In the genomic region with DNA sequence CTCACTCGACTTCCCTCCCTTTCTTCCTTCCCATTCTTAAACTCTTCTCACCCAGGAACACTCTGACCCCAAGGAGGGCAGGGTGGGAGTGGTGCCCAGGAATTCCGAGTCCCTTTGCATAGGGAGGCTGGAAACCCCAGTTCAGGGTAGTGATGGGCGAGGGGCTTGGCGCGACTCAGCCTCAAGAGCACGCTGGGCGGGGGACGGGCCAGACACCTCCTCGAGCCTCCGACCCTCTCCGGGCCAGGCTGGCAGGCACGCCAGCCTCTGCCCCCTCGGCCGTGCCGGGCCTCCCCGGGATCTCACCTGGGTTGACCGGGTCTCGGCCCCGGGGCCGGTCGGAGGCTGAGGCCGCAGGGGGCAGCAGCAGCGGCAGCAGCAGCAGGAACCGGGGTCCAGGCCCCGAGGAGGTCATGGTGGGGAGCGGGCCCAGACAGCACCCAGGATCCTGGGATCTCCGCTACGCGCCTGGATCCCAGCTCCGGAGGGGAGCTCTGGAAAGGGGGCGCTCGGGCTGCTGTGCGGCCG, we compare ENCODE assay signal across 8 cellular contexts. TPM values are rescaled to one million over a fixed set of nuclear protein-coding genes. Genes with fewer than 3 reads are reported as not detected.
DNase-seq lines count a peak whose midpoint lies in the region; ATAC-seq, FAIRE-seq and TF ChIP-seq lines count a peak whose summit lies in the region.

No MANE protein-coding gene starts in this region.

- under 1% methylated on average over 34 of the region's 34 CpGs for WGBS in GM12878 (ENCODE audit: insufficient coverage, insufficient replicate concordance, low lambda C conversion rate, missing lambda C conversion rate)
- whole genome bisulfite sequencing in right lobe of liver (ENCODE audit: insufficient coverage, low coverage, low lambda C conversion rate, missing lambda C conversion rate) = 0% methylated on average over 6 of the region's 34 CpGs

- H3K9me3 ChIP-seq in GM12878 (replicated peaks; ENCODE audit: control insufficient read depth, insufficient read depth, low read length) (no peaks in the 10 kb centered on the region), right lobe of liver (no peaks in the 10 kb centered on the region), tibial artery (no peaks in the 10 kb centered on the region)

- peak overlapping the region; percentile 88 for H3K27ac ChIP-seq in GM12878 (ENCODE audit: control insufficient read depth, insufficient read depth)
- H3K27ac ChIP-seq in right lobe of liver = peak overlapping the region; percentile 89 to 95 (median 90)
- peak overlapping the region; percentile 81 to 82 for H3K27ac ChIP-seq in tibial artery

- ATAC-seq in GM19397 (IDR thresholded peaks at IDR 0.05; ENCODE audit: unreplicated experiment) (peak; percentile 12), GM12878 (peak; percentile 53), right lobe of liver (peak in 1 of 4 donors; percentile 0)

- H3K79me2 ChIP-seq in GM12878 (ENCODE audit: control insufficient read depth, insufficient read depth, low read length) = peaks cover 30% of the 10 kb centered on the region

- H3K27me3 ChIP-seq in BJ (ENCODE audit: control insufficient read depth, insufficient read depth, low read length) = no peaks in the 10 kb centered on the region
- H3K27me3 ChIP-seq in GM12878 (replicated peaks in 1 of 2; ENCODE audit: control insufficient read depth in 2 of 2, insufficient read depth in 2 of 2, low read length in 1 of 2) = no peaks in the 10 kb centered on the region
- no peaks in the 10 kb centered on the region for H3K27me3 ChIP-seq in right lobe of liver
- no peaks in the 10 kb centered on the region for H3K27me3 ChIP-seq in tibial artery

- intact Hi-C loops in GM12878 (cut with micrococcal nuclease; ENCODE audit: unreplicated experiment) = no loop called here
- intact Hi-C loops in right lobe of liver (cut with DNase I) = no loop called here
- intact Hi-C loops in tibial artery (cut with DNase I; ENCODE audit: low total_unique reads) = no loop called here

- H3K9ac ChIP-seq in GM12878 (ENCODE audit: control insufficient read depth, insufficient read depth, low read length) = peak overlapping the region; percentile 75

- peak overlapping the region; percentile 89 for H3K4me2 ChIP-seq in GM12878 (ENCODE audit: control insufficient read depth, insufficient read depth)

- FAIRE-seq in GM12878 (lab: Jason Lieb, UNC) = no peak

- no peak for TF ChIP-seq POLR2A in GM12878 (IDR thresholded peaks at IDR 0.05; ENCODE audit: low read depth, low read length)
- no peak for TF ChIP-seq POLR2A in right lobe of liver (IDR thresholded peaks at IDR 0.05)

- TF ChIP-seq RAD21 in GM12878 (IDR thresholded peaks at IDR 0.05; ENCODE audit: insufficient read depth, low read depth, low read length) = no peak

- no peak for TF ChIP-seq EP300 in GM12878 (IDR thresholded peaks at IDR 0.05; ENCODE audit: borderline replicate concordance in 1 of 2, control insufficient read depth in 1 of 2, low read depth in 2 of 2, low read length in 2 of 2)

- peak overlapping the region; percentile 93 for H2AFZ ChIP-seq in GM12878 (ENCODE audit: control insufficient read depth, low read depth, low read length)

- H4K20me1 ChIP-seq in GM12878 (ENCODE audit: control insufficient read depth, insufficient read depth) = no peaks in the 10 kb centered on the region

- no peak for DNase-seq in BJ (ENCODE audit: low read depth)
- DNase-seq in HK-2 (ENCODE audit: unreplicated experiment) = peak; percentile 42
- no peak for DNase-seq in GM12878 (ENCODE audit: low read depth, low spot score)
- no peak for DNase-seq in right lobe of liver
- peak in 1 of 2 donors; percentile 66 for DNase-seq in tibial artery
- DNase-seq in stimulated activated CD4-positive, alpha-beta T cell treated with anti-CD3 and anti-CD28 coated beads, Interleukin-2, amount 100 ng/mL, for 48 hours = no peak
- no peak for DNase-seq in activated gamma-delta T cell (lab: John Stamatoyannopoulos, UW)

- peaks cover 5% of the 10 kb centered on the region for H3K4me1 ChIP-seq in GM12878 (ENCODE audit: control insufficient read depth, insufficient read depth, low read length)
- H3K4me1 ChIP-seq in right lobe of liver = peaks cover 0 to 44% (median 7%) of the 10 kb centered on the region in 4 donors
- peaks cover 0 to 41% (median 26%) of the 10 kb centered on the region in 4 donors for H3K4me1 ChIP-seq in tibial artery

- CTCF ChIA-PET in BJ (lab: Yijun Ruan, JAX) (interaction anchor here (0.6 to 2.7 kb wide), 10 partner anchors 10 to 79 kb away, joined by 3 to 22 read pairs (median 6); no protein-coding TSS in a partner anchor), GM12878 (lab: Yijun Ruan, JAX) (interaction anchor here (0.5 to 3.4 kb wide), 16 partner anchors 11 to 739 kb away, joined by 3 to 63 read pairs (median 4); a partner anchor contains a TSS)

- peak overlapping the region; percentile 63 for H3K4me3 ChIP-seq in BJ (ENCODE audit: low read depth, low read length)
- peak overlapping the region; percentile 88 for H3K4me3 ChIP-seq in GM12878
- peak overlapping the region; percentile 82 to 97 (median 85) for H3K4me3 ChIP-seq in right lobe of liver
- H3K4me3 ChIP-seq in tibial artery = peak overlapping the region; percentile 65 to 94

- SMC1A ChIA-PET in GM12878 (lab: Charles Lee; ENCODE audit: uncharacterized antibody, unreplicated experiment) = interaction anchor here (0.6 to 3.6 kb wide), 8 partner anchors 14 to 345 kb away, joined by 3 to 19 read pairs (median 4); a partner anchor contains a TSS

- H3K36me3 ChIP-seq in BJ (ENCODE audit: control insufficient read depth, insufficient read depth, low read length) = peaks cover 8% of the 10 kb centered on the region
- no peaks in the 10 kb centered on the region; a peak in 1 of 4 replicates for H3K36me3 ChIP-seq in GM12878 (ENCODE audit: control insufficient read depth in 2 of 2, insufficient read depth in 2 of 2, low read length in 1 of 2)
- H3K36me3 ChIP-seq in right lobe of liver = peaks cover 0 to 10% (median 5%) of the 10 kb centered on the region in 4 donors
- H3K36me3 ChIP-seq in tibial artery = peaks cover 6 to 47% (median 23%) of the 10 kb centered on the region in 3 donors

- BruUV-seq in GM12878 (replicated peaks; lab: Mats Ljungman, UMichigan) = no TSS peak

- RAD21 ChIA-PET in GM12878 (lab: Charles Lee; ENCODE audit: unreplicated experiment) = interaction anchor here (0.6 to 3.9 kb wide), 8 partner anchors 22 to 500 kb away, joined by 3 to 37 read pairs (median 6); a partner anchor contains a TSS

- TF ChIP-seq CTCF in BJ (IDR thresholded peaks at IDR 0.05; ENCODE audit: insufficient read depth, low read depth, low read length) (0 out of 2 replicates have a peak, but pooled peaks have one; percentile 12), GM12878 (IDR thresholded peaks at IDR 0.05 in 2 of 3, conservative IDR thresholded peaks at IDR 0.05 in 1 of 3; ENCODE audit: control insufficient read depth in 2 of 3, extremely low read depth in 1 of 3, insufficient read depth in 1 of 3, low read depth in 3 of 3, low read length in 3 of 3) (no peak; a peak in 1 of 6 replicates), right lobe of liver (IDR thresholded peaks at IDR 0.05) (no peak), tibial artery (IDR thresholded peaks at IDR 0.05) (no peak)

- POLR2A ChIA-PET in BJ (lab: Charles Lee) (interaction anchor here (0.6 to 1.1 kb wide), 3 partner anchors 20 to 337 kb away, joined by 3 to 6 read pairs (median 3); a partner anchor contains a TSS), GM12878 (lab: Charles Lee) (interaction anchor here (0.6 to 2.1 kb wide), 13 partner anchors 9 to 604 kb away, joined by 3 to 12 read pairs (median 4); a partner anchor contains a TSS)

- in situ Hi-C loops in GM12878 (cut with MboI) = no loop called here

RNA-seq across cellular contexts. Expression of a gene that starts 0.5 kb away (rescaled TPM):
- polyA plus RNA-seq in BJ (2011; rRNA removed) (90.9 and 187 TPM in 2 replicates), GM12878 (2011; rRNA removed) (15.2 and 17.3 TPM in 2 replicates), GM12878 (2014; fragmentation: Illumina TruSeq; extraction: Trizol) (7.7 and 14.6 TPM in 2 replicates), GM12878 (2014; fragmentation: Nextera tagmentation; extraction: Ambion mirVana) (1 to 10 TPM in 1 of 2 experiments, under 1 TPM in 1; 0.53 to 3.2 TPM), GM12878 (2014; rRNA removed) (15.6 and 20.0 TPM in 2 replicates), GM12878 (2016; fragmentation: Nextera tagmentation; extraction: Ambion mirVana) (10 to 100 TPM; 19.6 to 23.0 TPM)
- 62.3 and 74.7 TPM in 2 replicates for polyA minus RNA-seq in BJ (2011; rRNA and poly(A)+ RNA removed)
- 64.1 and 64.5 TPM in 2 replicates for total RNA-seq in GM12878 (2013; cell fraction: nucleolus; rRNA removed)
- total RNA-seq in GM12878 (2014; rRNA removed) (12.4 and 13.5 TPM in 2 replicates), GM12878 (2014; rRNA removed; fragmentation: Illumina TruSeq; extraction: Trizol) (5.3 and 9.2 TPM in 2 replicates), GM12878 (2021) (25.0 and 27.8 TPM in 2 replicates), right lobe of liver (10 to 100 TPM; 41.7 to 57.5 (median 54.3) TPM)
- polyA plus RNA-seq in GM12878 (2011; ENCODE audit: low read depth) = 10.5 TPM
- 25.7 and 29.6 TPM in 2 replicates for polyA plus RNA-seq in GM12878 (2011; cell fraction: cytosol; rRNA removed)
- polyA plus RNA-seq in GM12878 (2011; cell fraction: nucleus; rRNA removed) = 83.0 and 97.3 TPM in 2 replicates
- polyA plus RNA-seq in GM12878 (2012) = 26.0 and 27.8 TPM in 2 replicates
- 10.1 and 21.9 TPM in 2 replicates for polyA minus RNA-seq in GM12878 (2011; rRNA and poly(A)+ RNA removed)
- polyA minus RNA-seq in GM12878 (2011; cell fraction: cytosol; rRNA and poly(A)+ RNA removed) = 9.5 and 12.3 TPM in 2 replicates
- 19.8 and 34.6 TPM in 2 replicates for polyA minus RNA-seq in GM12878 (2011; cell fraction: nucleus; rRNA and poly(A)+ RNA removed)

RNA-seq across cellular contexts. Expression of a gene that starts 1.0 kb away (rescaled TPM):
- polyA plus RNA-seq in BJ (2011; rRNA removed) (49.2 and 53.0 TPM in 2 replicates), GM12878 (2011; rRNA removed) (19.2 and 25.7 TPM in 2 replicates), GM12878 (2014; fragmentation: Illumina TruSeq; extraction: Trizol) (7.6 and 30.2 TPM in 2 replicates), GM12878 (2014; fragmentation: Nextera tagmentation; extraction: Ambion mirVana) (10 to 100 TPM in 1 of 2 experiments, 1 to 10 TPM in 1; 3.8 to 14.9 TPM), GM12878 (2014; rRNA removed) (71.4 and 75.9 TPM in 2 replicates), GM12878 (2016; fragmentation: Nextera tagmentation; extraction: Ambion mirVana) (10 to 100 TPM; 77.7 to 78.4 TPM)
- 27.2 and 39.0 TPM in 2 replicates for polyA minus RNA-seq in BJ (2011; rRNA and poly(A)+ RNA removed)
- 21.2 and 22.4 TPM in 2 replicates for total RNA-seq in GM12878 (2013; cell fraction: nucleolus; rRNA removed)
- total RNA-seq in GM12878 (2014; rRNA removed) (78.6 and 79.2 TPM in 2 replicates), GM12878 (2014; rRNA removed; fragmentation: Illumina TruSeq; extraction: Trizol) (32.5 and 33.9 TPM in 2 replicates), GM12878 (2021) (51.8 and 55.2 TPM in 2 replicates), right lobe of liver (100 to 1,000 TPM in 4 of 6 experiments, 10 to 100 TPM in 2; 68.3 to 159 (median 111) TPM)
- 19.0 TPM for polyA plus RNA-seq in GM12878 (2011; ENCODE audit: low read depth)
- polyA plus RNA-seq in GM12878 (2011; cell fraction: cytosol; rRNA removed) = 45.7 and 46.3 TPM in 2 replicates
- 28.0 and 28.9 TPM in 2 replicates for polyA plus RNA-seq in GM12878 (2011; cell fraction: nucleus; rRNA removed)
- 43.7 and 46.4 TPM in 2 replicates for polyA plus RNA-seq in GM12878 (2012)
- 6.5 and 20.0 TPM in 2 replicates for polyA minus RNA-seq in GM12878 (2011; rRNA and poly(A)+ RNA removed)
- 10.8 and 13.8 TPM in 2 replicates for polyA minus RNA-seq in GM12878 (2011; cell fraction: cytosol; rRNA and poly(A)+ RNA removed)
- 4.0 and 9.8 TPM in 2 replicates for polyA minus RNA-seq in GM12878 (2011; cell fraction: nucleus; rRNA and poly(A)+ RNA removed)

RNA-seq across cellular contexts. Expression of a gene that starts 16.1 kb away (rescaled TPM):
- polyA plus RNA-seq in BJ (2011; rRNA removed) (not detected in 2 replicates), GM12878 (2011; rRNA removed) (0.11 TPM in 1 of 2 replicates, not detected in the other), GM12878 (2014; fragmentation: Illumina TruSeq; extraction: Trizol) (not detected in 2 replicates), GM12878 (2014; fragmentation: Nextera tagmentation; extraction: Ambion mirVana) (not detected), GM12878 (2014; rRNA removed) (not detected in 2 replicates), GM12878 (2016; fragmentation: Nextera tagmentation; extraction: Ambion mirVana) (not detected)
- not detected in 2 replicates for polyA minus RNA-seq in BJ (2011; rRNA and poly(A)+ RNA removed)
- total RNA-seq in GM12878 (2013; cell fraction: nucleolus; rRNA removed) = not detected in 2 replicates
- total RNA-seq in GM12878 (2014; rRNA removed) (not detected in 2 replicates), GM12878 (2014; rRNA removed; fragmentation: Illumina TruSeq; extraction: Trizol) (not detected in 2 replicates), GM12878 (2021) (not detected in 2 replicates), right lobe of liver (10 to 100 TPM in 5 of 6 experiments, 1 to 10 TPM in 1; 8.4 to 28.6 (median 15.7) TPM)
- not detected for polyA plus RNA-seq in GM12878 (2011; ENCODE audit: low read depth)
- 0.03 TPM in 1 of 2 replicates, not detected in the other for polyA plus RNA-seq in GM12878 (2011; cell fraction: cytosol; rRNA removed)
- 0.04 and 0.10 TPM in 2 replicates for polyA plus RNA-seq in GM12878 (2011; cell fraction: nucleus; rRNA removed)
- polyA plus RNA-seq in GM12878 (2012) = not detected in 2 replicates
- polyA minus RNA-seq in GM12878 (2011; rRNA and poly(A)+ RNA removed) = not detected in 2 replicates
- polyA minus RNA-seq in GM12878 (2011; cell fraction: cytosol; rRNA and poly(A)+ RNA removed) = not detected in 2 replicates
- polyA minus RNA-seq in GM12878 (2011; cell fraction: nucleus; rRNA and poly(A)+ RNA removed) = 0.48 TPM in 1 of 2 replicates, not detected in the other

RNA-seq across cellular contexts. Expression of a gene that starts 20.7 kb away (rescaled TPM):
- polyA plus RNA-seq in BJ (2011; rRNA removed) = 2.7 and 3.7 TPM in 2 replicates
- 1.9 and 4.9 TPM in 2 replicates for polyA minus RNA-seq in BJ (2011; rRNA and poly(A)+ RNA removed)
- total RNA-seq in GM12878 (2013; cell fraction: nucleolus; rRNA removed) = 24.4 and 25.6 TPM in 2 replicates
- total RNA-seq in GM12878 (2014; rRNA removed) = 6.5 and 7.6 TPM in 2 replicates
- total RNA-seq in GM12878 (2014; rRNA removed; fragmentation: Illumina TruSeq; extraction: Trizol) = 3.8 and 4.7 TPM in 2 replicates
- 8.3 and 8.7 TPM in 2 replicates for total RNA-seq in GM12878 (2021)
- 2.1 TPM for polyA plus RNA-seq in GM12878 (2011; ENCODE audit: low read depth)
- 7.5 and 10.0 TPM in 2 replicates for polyA plus RNA-seq in GM12878 (2011; rRNA removed)
- 10.4 and 13.8 TPM in 2 replicates for polyA plus RNA-seq in GM12878 (2011; cell fraction: cytosol; rRNA removed)
- 72.8 and 78.5 TPM in 2 replicates for polyA plus RNA-seq in GM12878 (2011; cell fraction: nucleus; rRNA removed)
- 5.6 and 8.8 TPM in 2 replicates for polyA plus RNA-seq in GM12878 (2012)
- polyA plus RNA-seq in GM12878 (2014; fragmentation: Illumina TruSeq; extraction: Trizol) = 3.9 and 7.0 TPM in 2 replicates
- polyA plus RNA-seq in GM12878 (2014; fragmentation: Nextera tagmentation; extraction: Ambion mirVana) = 1 to 10 TPM in 1 of 2 experiments, under 1 TPM in 1; 0.47 to 1.1 TPM
- polyA plus RNA-seq in GM12878 (2014; rRNA removed) = 15.0 and 15.9 TPM in 2 replicates
- 1 to 10 TPM; 4.4 to 6.2 TPM for polyA plus RNA-seq in GM12878 (2016; fragmentation: Nextera tagmentation; extraction: Ambion mirVana)
- 4.4 and 8.8 TPM in 2 replicates for polyA minus RNA-seq in GM12878 (2011; rRNA and poly(A)+ RNA removed)
- 1.4 and 2.9 TPM in 2 replicates for polyA minus RNA-seq in GM12878 (2011; cell fraction: cytosol; rRNA and poly(A)+ RNA removed)
- polyA minus RNA-seq in GM12878 (2011; cell fraction: nucleus; rRNA and poly(A)+ RNA removed) = 11.8 and 14.1 TPM in 2 replicates
- total RNA-seq in right lobe of liver = 10 to 100 TPM in 2 of 6 experiments, 1 to 10 TPM in 4; 5.9 to 10.8 (median 9.2) TPM

RNA-seq across cellular contexts. Expression of a gene that starts 28.0 kb away (rescaled TPM):
- 276 and 329 TPM in 2 replicates for polyA plus RNA-seq in BJ (2011; rRNA removed)
- 28.7 and 62.5 TPM in 2 replicates for polyA minus RNA-seq in BJ (2011; rRNA and poly(A)+ RNA removed)
- total RNA-seq in GM12878 (2013; cell fraction: nucleolus; rRNA removed) = 56.3 and 63.6 TPM in 2 replicates
- 109 and 116 TPM in 2 replicates for total RNA-seq in GM12878 (2014; rRNA removed)
- 97.9 and 103 TPM in 2 replicates for total RNA-seq in GM12878 (2014; rRNA removed; fragmentation: Illumina TruSeq; extraction: Trizol)
- 104 and 110 TPM in 2 replicates for total RNA-seq in GM12878 (2021)
- polyA plus RNA-seq in GM12878 (2011; ENCODE audit: low read depth) = 63.8 TPM
- 66.1 and 95.5 TPM in 2 replicates for polyA plus RNA-seq in GM12878 (2011; rRNA removed)
- polyA plus RNA-seq in GM12878 (2011; cell fraction: cytosol; rRNA removed) = 159 and 194 TPM in 2 replicates
- 109 and 149 TPM in 2 replicates for polyA plus RNA-seq in GM12878 (2011; cell fraction: nucleus; rRNA removed)
- polyA plus RNA-seq in GM12878 (2012) = 81.7 and 82.3 TPM in 2 replicates
- 52.1 and 105 TPM in 2 replicates for polyA plus RNA-seq in GM12878 (2014; fragmentation: Illumina TruSeq; extraction: Trizol)
- 10 to 100 TPM; 83.4 to 88.5 TPM for polyA plus RNA-seq in GM12878 (2014; fragmentation: Nextera tagmentation; extraction: Ambion mirVana)
- polyA plus RNA-seq in GM12878 (2014; rRNA removed) = 127 and 141 TPM in 2 replicates
- polyA plus RNA-seq in GM12878 (2016; fragmentation: Nextera tagmentation; extraction: Ambion mirVana) = 100 to 1,000 TPM; 147 to 149 TPM
- 40.2 and 60.9 TPM in 2 replicates for polyA minus RNA-seq in GM12878 (2011; rRNA and poly(A)+ RNA removed)
- 12.0 and 13.8 TPM in 2 replicates for polyA minus RNA-seq in GM12878 (2011; cell fraction: cytosol; rRNA and poly(A)+ RNA removed)
- polyA minus RNA-seq in GM12878 (2011; cell fraction: nucleus; rRNA and poly(A)+ RNA removed) = 17.7 and 23.1 TPM in 2 replicates
- total RNA-seq in right lobe of liver = 100 to 1,000 TPM; 105 to 228 (median 134) TPM

Comparison
In these comparisons a context has a peak if more than half of its experiments do, and no peak if none do; other contexts are left out.
1. RNA of a gene that starts 16.1 kb away (total RNA-seq): 8.4 to 28.6 TPM in right lobe of liver; not detected in GM12878; every median in the first group is over 4 times any median in the second.
2. Peak in every context shown above with its lines, with median percentiles within 50 percentile points of each other: H3K4me3 ChIP-seq and H3K27ac ChIP-seq.